Comparison of ENCODE assay signal across 8 cellular contexts in genomic region chr1:246930830-246931548, GRCh38. TPM values are rescaled to one million over a fixed set of nuclear protein-coding genes. Genes with fewer than 3 reads are reported as not detected.
DNase-seq lines count a peak whose midpoint lies in the region; ATAC-seq, FAIRE-seq and TF ChIP-seq lines count a peak whose summit lies in the region.

No MANE protein-coding gene starts in this region.

- in situ Hi-C loops in K562 (cut with MboI), result no loop called here

- peaks cover 4% of the 10 kb centered on the region; the same call in 1 of the 2 replicates for H4K20me1 ChIP-seq in K562 (replicated peaks; ENCODE audit: control insufficient read depth, insufficient read depth, low read length)

- H3K4me1 ChIP-seq in K562 (replicated peaks in 1 of 2; ENCODE audit: control insufficient read depth in 2 of 2, insufficient read depth in 2 of 2, low read length in 2 of 2) (peaks cover 5 to 12% of the 10 kb centered on the region in 2 experiments; a peak in 4 of 5 replicates), iPS-15b (ENCODE audit: control insufficient read depth, insufficient read depth, low read length) (no peaks in the 10 kb centered on the region)

- H3K36me3 ChIP-seq in K562 (ENCODE audit: control insufficient read depth, insufficient read depth, low read length) (peaks cover 34% of the 10 kb centered on the region), iPS-15b (ENCODE audit: control insufficient read depth, insufficient read depth, low read length) (no peaks in the 10 kb centered on the region)

- WGBS in K562 (ENCODE audit: insufficient coverage, low coverage, missing lambda C conversion rate), result under 1% methylated on average over 35 of the region's 76 CpGs

- H3K9me3 ChIP-seq in K562 (replicated peaks; ENCODE audit: control insufficient read depth, insufficient read depth, low read depth, low read length) (0 out of 2 replicates have a peak, but pooled peaks cover 2% of the 10 kb centered on the region), iPS-15b (ENCODE audit: control insufficient read depth, insufficient read depth, low read length) (no peaks in the 10 kb centered on the region)

- TF ChIP-seq CTCF in K562 (IDR thresholded peaks at IDR 0.05 in 2 of 3, conservative IDR thresholded peaks at IDR 0.05 in 1 of 3; ENCODE audit: insufficient read depth in 2 of 3, low read depth in 1 of 3, low read length in 3 of 3), result no peak
- TF ChIP-seq CTCF in D721Med (IDR thresholded peaks at IDR 0.05; ENCODE audit: insufficient read depth, missing control alignments), result no peak

- peaks cover 56% of the 10 kb centered on the region for H3K79me2 ChIP-seq in K562 (ENCODE audit: control insufficient read depth, insufficient read depth, low read length)

- H3K9me1 ChIP-seq in K562 (ENCODE audit: control insufficient read depth, insufficient read depth, low read length), result no peaks in the 10 kb centered on the region

- peak overlapping the region; percentile 94 for H3K27ac ChIP-seq in K562 (ENCODE audit: extremely low read depth, low read depth, low read length)

- TF ChIP-seq POLR2A in K562 (conservative IDR thresholded peaks at IDR 0.05), result no peak

- H3K4me2 ChIP-seq in K562 (ENCODE audit: insufficient read depth, low read length), result peak overlapping the region; percentile 96

- H3K9ac ChIP-seq in K562 (ENCODE audit: insufficient read depth in 1 of 2, low read depth in 2 of 2, low read length in 2 of 2) (peak overlapping the region; percentile 94 to 100), iPS-15b (ENCODE audit: low read depth, low read length) (peak overlapping the region; percentile 71)

- intact Hi-C loops in K562 (cut with micrococcal nuclease), result loop anchor here (10.0 kb wide), 1 partner anchor 366 kb away; the partner anchor contains the start of genes CNST and TFB2M

- H3K4me3 ChIP-seq in K562 (peak overlapping the region; percentile 97), iPS-15b (ENCODE audit: low read depth, low read length) (peak overlapping the region; percentile 88), skeletal muscle cell (ENCODE audit: low read depth, low read length) (peak overlapping the region; percentile 90)

- no peak for TF ChIP-seq RAD21 in K562 (CRISPR knock-in tag; conservative IDR thresholded peaks at IDR 0.05 in 1 of 2, IDR thresholded peaks at IDR 0.05 in 1 of 2)

- POLR2A ChIA-PET in K562 (lab: Yijun Ruan, JAX), result interaction anchor here (0.6 to 2.5 kb wide), 9 partner anchors 12 to 1139 kb away, joined by 3 to 12 read pairs (median 4); partner anchors contain the start of gene ZNF695

- ATAC-seq in GM21381 (IDR thresholded peaks at IDR 0.05; ENCODE audit: unreplicated experiment), result peak; percentile 25
- ATAC-seq in K562, result peak; percentile 48

- BruUV-seq in K562 (replicated peaks; lab: Mats Ljungman, UMichigan), result no TSS peak

- CTCF ChIA-PET in K562 (lab: Yijun Ruan, JAX; ENCODE audit: low intra/inter-chr PET ratio), result interaction anchor here (0.6 kb wide), 1 partner anchor 23 kb away, joined by 4 read pairs; no protein-coding TSS in a partner anchor

- peak overlapping the region; percentile 95 for H2AFZ ChIP-seq in K562 (ENCODE audit: low read depth, low read length)

- DNase-seq in ELR (ENCODE audit: low read depth) (peak; percentile 74), HS-27A (ENCODE audit: low read depth) (peak; percentile 15), T-helper 2 cell (peak; percentile 35 to 65 (median 45)), K562 (ENCODE audit: extremely low read depth in 1 of 4, low spot score in 3 of 4) (peak; percentile 51 to 79 (median 64)), skeletal muscle cell (ENCODE audit: low read depth) (no peak), D721Med (ENCODE audit: insufficient read length, low spot score) (no peak)

- FAIRE-seq in K562 (lab: Jason Lieb, UNC) (no peak), D721Med (lab: Jason Lieb, UNC) (no peak)

- TF ChIP-seq EP300 in K562 (IDR thresholded peaks at IDR 0.05; ENCODE audit: low read length), result no peak

- H3K27me3 ChIP-seq in K562 (ENCODE audit: control insufficient read depth in 2 of 2, insufficient read depth in 2 of 2, low read length in 2 of 2), result no peaks in the 10 kb centered on the region
- no peaks in the 10 kb centered on the region for H3K27me3 ChIP-seq in iPS-15b (ENCODE audit: control insufficient read depth, insufficient read depth, low read length)

TF ChIP-seq in K562, 482 proteins besides CTCF, POLR2A, EP300 and RAD21 (continues in another document):
- peak; percentile 45 for TF ChIP-seq MYBL2 (IDR thresholded peaks at IDR 0.05; ENCODE audit: low read depth)
- TF ChIP-seq MYBL2 (CRISPR knock-in tag; IDR thresholded peaks at IDR 0.05; ENCODE audit: borderline replicate concordance), result no peak
- TF ChIP-seq GTF3C2 (IDR thresholded peaks at IDR 0.05; ENCODE audit: borderline replicate concordance, extremely low read depth, insufficient read length), result no peak
- no peak for TF ChIP-seq ZC3H8 (IDR thresholded peaks at IDR 0.05)
- no peak for TF ChIP-seq ZNF239 (CRISPR knock-in tag; IDR thresholded peaks at IDR 0.05)
- TF ChIP-seq ZNF583 (CRISPR knock-in tag; IDR thresholded peaks at IDR 0.05), result no peak
- 0 out of 2 replicates have a peak, but pooled peaks have one; percentile 19 for TF ChIP-seq TARDBP (IDR thresholded peaks at IDR 0.05)
- no peak for TF ChIP-seq NR0B1 (IDR thresholded peaks at IDR 0.05; ENCODE audit: partially characterized antibody)
- TF ChIP-seq ZNF354B (CRISPR knock-in tag; IDR thresholded peaks at IDR 0.05), result no peak
- TF ChIP-seq RAD51 (IDR thresholded peaks at IDR 0.05; ENCODE audit: borderline replicate concordance, low read depth), result 0 out of 2 replicates have a peak, but pooled peaks have one; percentile 18
- no peak for TF ChIP-seq SAFB2 (IDR thresholded peaks at IDR 0.05; ENCODE audit: borderline replicate concordance, low read depth, low read length, severe bottlenecking)
- 0 out of 2 replicates have a peak, but pooled peaks have one; percentile 39 for TF ChIP-seq IRF2 (CRISPR knock-in tag; IDR thresholded peaks at IDR 0.05)
- TF ChIP-seq TFAP4 (CRISPR knock-in tag; IDR thresholded peaks at IDR 0.05; ENCODE audit: borderline replicate concordance), result peak; percentile 63
- no peak for TF ChIP-seq ZNF133 (CRISPR knock-in tag; IDR thresholded peaks at IDR 0.05)
- TF ChIP-seq E2F3 (CRISPR knock-in tag; IDR thresholded peaks at IDR 0.05), result peak; percentile 59; the same call in 1 of the 2 replicates

RNA-seq across cellular contexts. Expression of gene AHCTF1, which starts 0.8 kb away (rescaled TPM):
- 56.4 and 208 TPM in 2 replicates for total RNA-seq in K562 (2011; cell fraction: chromatin; rRNA removed; ENCODE audit: low replicate concordance)
- 25.7 and 46.8 TPM in 2 replicates for total RNA-seq in K562 (2011; cell fraction: nucleolus; rRNA removed)
- 71.2 and 79.8 TPM in 2 replicates for total RNA-seq in K562 (2011; cell fraction: nucleoplasm; rRNA removed)
- 46.2 and 49.6 TPM in 2 replicates for total RNA-seq in K562 (2014; rRNA removed)
- total RNA-seq in K562 (2014; rRNA removed; fragmentation: Illumina TruSeq; extraction: Trizol), result 97.4 and 99.7 TPM in 2 replicates
- total RNA-seq in K562 (2015; rRNA removed; fragmentation: Illumina TruSeq; extraction: Trizol), result 92.6 and 102 TPM in 2 replicates
- 62.6 and 69.8 TPM in 2 replicates for total RNA-seq in K562 (2021)
- polyA plus RNA-seq in K562 (2011; rRNA removed), result 31.2 and 47.6 TPM in 2 replicates
- 9.3 and 16.0 TPM in 2 replicates for polyA plus RNA-seq in K562 (2011; cell fraction: cytosol; rRNA removed)
- 37.7 and 54.5 TPM in 2 replicates for polyA plus RNA-seq in K562 (2011; cell fraction: nucleus; rRNA removed)
- polyA plus RNA-seq in K562 (2012), result 27.4 and 31.3 TPM in 2 replicates
- polyA plus RNA-seq in K562 (2014; fragmentation: Illumina TruSeq; extraction: Trizol), result 69.0 and 88.0 TPM in 2 replicates
- polyA plus RNA-seq in K562 (2014; fragmentation: Nextera tagmentation; extraction: Ambion mirVana), result 10 to 100 TPM in 1 of 2 experiments, 1 to 10 TPM in 1; 9.4 to 15.4 TPM
- polyA plus RNA-seq in K562 (2014; rRNA removed), result 44.6 and 46.1 TPM in 2 replicates
- 132 and 152 TPM in 2 replicates for polyA minus RNA-seq in K562 (2011; rRNA and poly(A)+ RNA removed)
- polyA minus RNA-seq in K562 (2011; cell fraction: cytosol; rRNA and poly(A)+ RNA removed), result 40.0 and 55.9 TPM in 2 replicates
- 68.8 and 102 TPM in 2 replicates for polyA minus RNA-seq in K562 (2011; cell fraction: nucleus; rRNA and poly(A)+ RNA removed)

Comparison
In these comparisons a context has a peak if more than half of its experiments do, and no peak if none do; other contexts are left out.
1. DNase-seq: peak in ELR (single experiment), HS-27A (single experiment), T-helper 2 cell (5 of 5) and K562 (4 of 4); none in skeletal muscle cell (single experiment) and D721Med (single experiment).
2. Peak in every context shown above with its lines, with median percentiles within 50 percentile points of each other: H3K4me3 ChIP-seq.